Comparison of ENCODE assay signal across 1 cellular context in genomic region chr10:99732033-99732912, GRCh38.
A peak's percentile ranks its signal among the peaks of the same experiment; 100 is the strongest.
TF ChIP-seq lines count a peak whose summit lies in the region.

Gene COX15, minus strand, starts transcription at chr10:99732127. Its CDS starts 78 bp downstream, at chr10:99732049.
Gene CUTC, plus strand, starts transcription at chr10:99732234. Its CDS starts 115 bp downstream, at chr10:99732349.

TF ChIP-seq in HepG2, 621 proteins besides CTCF, POLR2A, EP300 and RAD21 (continued from another document and continues in another):
- peak; percentile 48; the same call in 1 of the 2 replicates for TF ChIP-seq MAZ (IDR thresholded peaks at IDR 0.05; ENCODE audit: borderline replicate concordance, low read depth, low read length)
- TF ChIP-seq MAZ (CRISPR knock-in tag; IDR thresholded peaks at IDR 0.05; ENCODE audit: low read depth): peak; percentile 35
- no peak for TF ChIP-seq SMARCE1 (IDR thresholded peaks at IDR 0.05; ENCODE audit: borderline replicate concordance)
- no peak for TF ChIP-seq MBNL3 (CRISPR knock-in tag; conservative IDR thresholded peaks at IDR 0.05)
- TF ChIP-seq CREM (IDR thresholded peaks at IDR 0.05): no peak; the same call in 1 of the 2 replicates
- no peak for TF ChIP-seq CREM (CRISPR knock-in tag; IDR thresholded peaks at IDR 0.05)
- TF ChIP-seq PCBP1 (IDR thresholded peaks at IDR 0.05; ENCODE audit: borderline replicate concordance, low read depth, low read length): peak; percentile 45; the same call in 1 of the 2 replicates
- TF ChIP-seq MTF1 (CRISPR knock-in tag; IDR thresholded peaks at IDR 0.05): no peak
- TF ChIP-seq MAFK (conservative IDR thresholded peaks at IDR 0.05 in 1 of 2, IDR thresholded peaks at IDR 0.05 in 1 of 2; ENCODE audit: low read length in 2 of 2): no peak
- TF ChIP-seq ZNF768 (CRISPR knock-in tag; IDR thresholded peaks at IDR 0.05): no peak
- no peak for TF ChIP-seq ZNF572 (CRISPR knock-in tag; IDR thresholded peaks at IDR 0.05)
- no peak for TF ChIP-seq ZNF674 (CRISPR knock-in tag; IDR thresholded peaks at IDR 0.05; ENCODE audit: low read depth)
- TF ChIP-seq SMYD3 (CRISPR knock-in tag; IDR thresholded peaks at IDR 0.05): peak; percentile 74; the same call in 1 of the 2 replicates
- peak; percentile 90; the same call in 1 of the 2 replicates for TF ChIP-seq ZNF564 (CRISPR knock-in tag; IDR thresholded peaks at IDR 0.05)
- TF ChIP-seq NCOA5 (CRISPR knock-in tag; IDR thresholded peaks at IDR 0.05): no peak
- TF ChIP-seq CBX5 (CRISPR knock-in tag; IDR thresholded peaks at IDR 0.05; ENCODE audit: borderline replicate concordance): peak; percentile 49; the same call in 1 of the 2 replicates
- peak; percentile 31; the same call in 1 of the 2 replicates for TF ChIP-seq MEIS2 (CRISPR knock-in tag; IDR thresholded peaks at IDR 0.05)
- TF ChIP-seq, protein P1, sequence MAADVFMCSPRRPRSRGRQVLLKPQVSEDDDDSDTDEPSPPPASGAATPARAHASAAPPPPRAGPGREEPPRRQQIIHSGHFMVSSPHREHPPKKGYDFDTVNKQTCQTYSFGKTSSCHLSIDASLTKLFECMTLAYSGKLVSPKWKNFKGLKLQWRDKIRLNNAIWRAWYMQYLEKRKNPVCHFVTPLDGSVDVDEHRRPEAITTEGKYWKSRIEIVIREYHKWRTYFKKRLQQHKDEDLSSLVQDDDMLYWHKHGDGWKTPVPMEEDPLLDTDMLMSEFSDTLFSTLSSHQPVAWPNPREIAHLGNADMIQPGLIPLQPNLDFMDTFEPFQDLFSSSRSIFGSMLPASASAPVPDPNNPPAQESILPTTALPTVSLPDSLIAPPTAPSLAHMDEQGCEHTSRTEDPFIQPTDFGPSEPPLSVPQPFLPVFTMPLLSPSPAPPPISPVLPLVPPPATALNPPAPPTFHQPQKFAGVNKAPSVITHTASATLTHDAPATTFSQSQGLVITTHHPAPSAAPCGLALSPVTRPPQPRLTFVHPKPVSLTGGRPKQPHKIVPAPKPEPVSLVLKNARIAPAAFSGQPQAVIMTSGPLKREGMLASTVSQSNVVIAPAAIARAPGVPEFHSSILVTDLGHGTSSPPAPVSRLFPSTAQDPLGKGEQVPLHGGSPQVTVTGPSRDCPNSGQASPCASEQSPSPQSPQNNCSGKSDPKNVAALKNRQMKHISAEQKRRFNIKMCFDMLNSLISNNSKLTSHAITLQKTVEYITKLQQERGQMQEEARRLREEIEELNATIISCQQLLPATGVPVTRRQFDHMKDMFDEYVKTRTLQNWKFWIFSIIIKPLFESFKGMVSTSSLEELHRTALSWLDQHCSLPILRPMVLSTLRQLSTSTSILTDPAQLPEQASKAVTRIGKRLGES (CRISPR knock-in tag; IDR thresholded peaks at IDR 0.05; ENCODE audit: borderline replicate concordance): no peak
- TF ChIP-seq ZNF143 (CRISPR knock-in tag; IDR thresholded peaks at IDR 0.05): peak; percentile 89
- peak; percentile 88 for TF ChIP-seq ZNF782 (CRISPR knock-in tag; IDR thresholded peaks at IDR 0.05; ENCODE audit: borderline replicate concordance)
- TF ChIP-seq ZNF274 (CRISPR knock-in tag; IDR thresholded peaks at IDR 0.05): peak; percentile 78; the same call in 1 of the 2 replicates
- peak; percentile 74 for TF ChIP-seq YEATS4 (CRISPR knock-in tag; IDR thresholded peaks at IDR 0.05; ENCODE audit: borderline replicate concordance)
- TF ChIP-seq ZBTB3 (CRISPR knock-in tag; IDR thresholded peaks at IDR 0.05; ENCODE audit: borderline replicate concordance, low read depth): 0 out of 2 replicates have a peak, but pooled peaks have one; percentile 31
- peak; percentile 28 for TF ChIP-seq FOXP4 (CRISPR knock-in tag; IDR thresholded peaks at IDR 0.05)
- no peak for TF ChIP-seq ZMYM2 (CRISPR knock-in tag; IDR thresholded peaks at IDR 0.05)
- peak; percentile 80 for TF ChIP-seq GABPA (IDR thresholded peaks at IDR 0.05; ENCODE audit: low read depth, low read length)
- TF ChIP-seq GABPA (CRISPR knock-in tag; IDR thresholded peaks at IDR 0.05; ENCODE audit: low read depth): peak; percentile 96
- TF ChIP-seq PPARG (CRISPR knock-in tag; conservative IDR thresholded peaks at IDR 0.05): no peak; the same call in 1 of the 2 replicates
- TF ChIP-seq MTA3 (CRISPR knock-in tag; IDR thresholded peaks at IDR 0.05): no peak
- 0 out of 2 replicates have a peak, but pooled peaks have one; percentile 72 for TF ChIP-seq ZFP37 (CRISPR knock-in tag; IDR thresholded peaks at IDR 0.05; ENCODE audit: borderline replicate concordance)
- peak; percentile 58 for TF ChIP-seq ZNF547 (CRISPR knock-in tag; IDR thresholded peaks at IDR 0.05)
- TF ChIP-seq, protein P2, sequence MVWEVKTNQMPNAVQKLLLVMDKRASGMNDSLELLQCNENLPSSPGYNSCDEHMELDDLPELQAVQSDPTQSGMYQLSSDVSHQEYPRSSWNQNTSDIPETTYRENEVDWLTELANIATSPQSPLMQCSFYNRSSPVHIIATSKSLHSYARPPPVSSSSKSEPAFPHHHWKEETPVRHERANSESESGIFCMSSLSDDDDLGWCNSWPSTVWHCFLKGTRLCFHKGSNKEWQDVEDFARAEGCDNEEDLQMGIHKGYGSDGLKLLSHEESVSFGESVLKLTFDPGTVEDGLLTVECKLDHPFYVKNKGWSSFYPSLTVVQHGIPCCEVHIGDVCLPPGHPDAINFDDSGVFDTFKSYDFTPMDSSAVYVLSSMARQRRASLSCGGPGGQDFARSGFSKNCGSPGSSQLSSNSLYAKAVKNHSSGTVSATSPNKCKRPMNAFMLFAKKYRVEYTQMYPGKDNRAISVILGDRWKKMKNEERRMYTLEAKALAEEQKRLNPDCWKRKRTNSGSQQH (CRISPR knock-in tag; IDR thresholded peaks at IDR 0.05; ENCODE audit: low read depth): 0 out of 2 replicates have a peak, but pooled peaks have one; percentile 24
- no peak for TF ChIP-seq PREB (CRISPR knock-in tag; IDR thresholded peaks at IDR 0.05)
- no peak for TF ChIP-seq ZEB1 (IDR thresholded peaks at IDR 0.05; ENCODE audit: insufficient replicate concordance, low read depth)
- no peak for TF ChIP-seq EED (CRISPR knock-in tag; IDR thresholded peaks at IDR 0.05)
- no peak for TF ChIP-seq ZNF17 (CRISPR knock-in tag; IDR thresholded peaks at IDR 0.05)
- peak; percentile 7 for TF ChIP-seq ZNF891 (CRISPR knock-in tag; IDR thresholded peaks at IDR 0.05)
- peak; percentile 73; the same call in 1 of the 2 replicates for TF ChIP-seq ZBTB34 (CRISPR knock-in tag; IDR thresholded peaks at IDR 0.05)
- TF ChIP-seq KAT8 (CRISPR knock-in tag; IDR thresholded peaks at IDR 0.05): peak; percentile 94
- no peak for TF ChIP-seq ZNF577 (CRISPR knock-in tag; IDR thresholded peaks at IDR 0.05; ENCODE audit: borderline replicate concordance, low read depth)
- TF ChIP-seq, protein P3, sequence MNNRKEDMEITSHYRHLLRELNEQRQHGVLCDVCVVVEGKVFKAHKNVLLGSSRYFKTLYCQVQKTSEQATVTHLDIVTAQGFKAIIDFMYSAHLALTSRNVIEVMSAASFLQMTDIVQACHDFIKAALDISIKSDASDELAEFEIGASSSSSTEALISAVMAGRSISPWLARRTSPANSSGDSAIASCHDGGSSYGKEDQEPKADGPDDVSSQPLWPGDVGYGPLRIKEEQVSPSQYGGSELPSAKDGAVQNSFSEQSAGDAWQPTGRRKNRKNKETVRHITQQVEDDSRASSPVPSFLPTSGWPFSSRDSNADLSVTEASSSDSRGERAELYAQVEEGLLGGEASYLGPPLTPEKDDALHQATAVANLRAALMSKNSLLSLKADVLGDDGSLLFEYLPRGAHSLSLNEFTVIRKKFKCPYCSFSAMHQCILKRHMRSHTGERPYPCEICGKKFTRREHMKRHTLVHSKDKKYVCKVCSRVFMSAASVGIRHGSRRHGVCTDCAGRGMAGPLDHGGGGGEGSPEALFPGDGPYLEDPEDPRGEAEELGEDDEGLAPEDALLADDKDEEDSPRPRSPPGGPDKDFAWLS (CRISPR knock-in tag; IDR thresholded peaks at IDR 0.05; ENCODE audit: borderline replicate concordance): peak; percentile 76; the same call in 1 of the 2 replicates
- peak; percentile 37 for TF ChIP-seq SRSF1 (optimal IDR thresholded peaks at IDR 0.05; ENCODE audit: low read depth, low read length)
- TF ChIP-seq ZNF747 (CRISPR knock-in tag; IDR thresholded peaks at IDR 0.05; ENCODE audit: borderline replicate concordance): peak; percentile 92; the same call in 1 of the 2 replicates
- TF ChIP-seq KLF16 (CRISPR knock-in tag; IDR thresholded peaks at IDR 0.05): peak in 1 of 2 experiments; percentile 83; a peak in 3 of 4 replicates
- peak; percentile 53; the same call in 1 of the 2 replicates for TF ChIP-seq BHLHE40 (IDR thresholded peaks at IDR 0.05; ENCODE audit: low read length)
- no peak for TF ChIP-seq RCOR2 (CRISPR knock-in tag; IDR thresholded peaks at IDR 0.05)
- TF ChIP-seq ZNF879 (CRISPR knock-in tag; IDR thresholded peaks at IDR 0.05): peak; percentile 72
- no peak for TF ChIP-seq THYN1 (CRISPR knock-in tag; IDR thresholded peaks at IDR 0.05; ENCODE audit: borderline replicate concordance, low read depth)
- no peak for TF ChIP-seq ZBTB42 (CRISPR knock-in tag; IDR thresholded peaks at IDR 0.05)
- TF ChIP-seq SOX5 (CRISPR knock-in tag; IDR thresholded peaks at IDR 0.05; ENCODE audit: borderline replicate concordance): no peak
- TF ChIP-seq, protein P4, sequence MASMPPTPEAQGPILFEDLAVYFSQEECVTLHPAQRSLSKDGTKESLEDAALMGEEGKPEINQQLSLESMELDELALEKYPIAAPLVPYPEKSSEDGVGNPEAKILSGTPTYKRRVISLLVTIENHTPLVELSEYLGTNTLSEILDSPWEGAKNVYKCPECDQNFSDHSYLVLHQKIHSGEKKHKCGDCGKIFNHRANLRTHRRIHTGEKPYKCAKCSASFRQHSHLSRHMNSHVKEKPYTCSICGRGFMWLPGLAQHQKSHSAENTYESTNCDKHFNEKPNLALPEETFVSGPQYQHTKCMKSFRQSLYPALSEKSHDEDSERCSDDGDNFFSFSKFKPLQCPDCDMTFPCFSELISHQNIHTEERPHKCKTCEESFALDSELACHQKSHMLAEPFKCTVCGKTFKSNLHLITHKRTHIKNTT (CRISPR knock-in tag; IDR thresholded peaks at IDR 0.05): no peak
- TF ChIP-seq TOE1 (CRISPR knock-in tag; IDR thresholded peaks at IDR 0.05): 0 out of 2 replicates have a peak, but pooled peaks have one; percentile 16
- peak; percentile 69; the same call in 1 of the 2 replicates for TF ChIP-seq ARNT2 (CRISPR knock-in tag; IDR thresholded peaks at IDR 0.05; ENCODE audit: low read depth)
- TF ChIP-seq PCBP2 (optimal IDR thresholded peaks at IDR 0.05; ENCODE audit: low read depth, low read length, poor library complexity, severe bottlenecking): no peak
- TF ChIP-seq ZNF772 (CRISPR knock-in tag; IDR thresholded peaks at IDR 0.05): peak; percentile 57
- TF ChIP-seq CERS6 (CRISPR knock-in tag; IDR thresholded peaks at IDR 0.05): 0 out of 2 replicates have a peak, but pooled peaks have one; percentile 73
- TF ChIP-seq HNRNPUL1 (IDR thresholded peaks at IDR 0.05; ENCODE audit: low read depth, low read length): no peak
- TF ChIP-seq ISL2 (CRISPR knock-in tag; IDR thresholded peaks at IDR 0.05): peak; percentile 59; the same call in 1 of the 2 replicates
- no peak for TF ChIP-seq NR2F6 (IDR thresholded peaks at IDR 0.05)
- TF ChIP-seq NR2F6 (CRISPR knock-in tag; IDR thresholded peaks at IDR 0.05): no peak
- TF ChIP-seq ZFP90 (CRISPR knock-in tag; IDR thresholded peaks at IDR 0.05; ENCODE audit: borderline replicate concordance): 0 out of 2 replicates have a peak, but pooled peaks have one; percentile 73
- TF ChIP-seq ARID2 (CRISPR knock-in tag; IDR thresholded peaks at IDR 0.05; ENCODE audit: borderline replicate concordance): 0 out of 2 replicates have a peak, but pooled peaks have one; percentile 73
- no peak for TF ChIP-seq ZSCAN22 (CRISPR knock-in tag; IDR thresholded peaks at IDR 0.05)
- no peak; the same call in 1 of the 2 replicates for TF ChIP-seq NFE2L2 (IDR thresholded peaks at IDR 0.05; ENCODE audit: low read length)
- TF ChIP-seq ZNF510 (CRISPR knock-in tag; IDR thresholded peaks at IDR 0.05; ENCODE audit: low read depth): 0 out of 2 replicates have a peak, but pooled peaks have one; percentile 72
- no peak for TF ChIP-seq ZSCAN29 (CRISPR knock-in tag; conservative IDR thresholded peaks at IDR 0.05)
- TF ChIP-seq HDAC1 (CRISPR knock-in tag; IDR thresholded peaks at IDR 0.05): peak; percentile 91; the same call in 1 of the 2 replicates
